In the genomic region with DNA sequence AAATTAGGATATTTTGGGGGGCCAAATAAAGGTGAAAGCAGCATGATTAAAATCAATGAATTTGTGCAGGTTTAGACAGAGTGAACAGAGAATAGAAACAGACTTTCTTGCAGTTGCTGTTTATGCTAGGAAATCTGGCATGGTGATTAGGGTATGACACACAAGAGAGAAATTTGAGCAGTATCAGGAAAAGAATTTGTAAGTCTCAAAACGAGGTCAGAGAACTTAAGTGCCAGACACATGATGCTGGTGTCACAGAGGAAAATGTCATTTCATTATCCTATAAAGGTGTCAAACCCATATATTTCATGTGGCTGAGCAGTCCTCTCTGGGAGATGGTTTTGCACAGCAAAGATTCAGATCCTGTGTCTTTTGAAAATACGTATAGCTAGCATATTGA, we compare ENCODE assay signal across 1 cellular context.
TF ChIP-seq lines count a peak whose summit lies in the region.

No MANE protein-coding gene starts in this region.

TF ChIP-seq in HCT116, 20 proteins besides CTCF, POLR2A, EP300 and RAD21 (continued from another document):
- TF ChIP-seq, protein P1, sequence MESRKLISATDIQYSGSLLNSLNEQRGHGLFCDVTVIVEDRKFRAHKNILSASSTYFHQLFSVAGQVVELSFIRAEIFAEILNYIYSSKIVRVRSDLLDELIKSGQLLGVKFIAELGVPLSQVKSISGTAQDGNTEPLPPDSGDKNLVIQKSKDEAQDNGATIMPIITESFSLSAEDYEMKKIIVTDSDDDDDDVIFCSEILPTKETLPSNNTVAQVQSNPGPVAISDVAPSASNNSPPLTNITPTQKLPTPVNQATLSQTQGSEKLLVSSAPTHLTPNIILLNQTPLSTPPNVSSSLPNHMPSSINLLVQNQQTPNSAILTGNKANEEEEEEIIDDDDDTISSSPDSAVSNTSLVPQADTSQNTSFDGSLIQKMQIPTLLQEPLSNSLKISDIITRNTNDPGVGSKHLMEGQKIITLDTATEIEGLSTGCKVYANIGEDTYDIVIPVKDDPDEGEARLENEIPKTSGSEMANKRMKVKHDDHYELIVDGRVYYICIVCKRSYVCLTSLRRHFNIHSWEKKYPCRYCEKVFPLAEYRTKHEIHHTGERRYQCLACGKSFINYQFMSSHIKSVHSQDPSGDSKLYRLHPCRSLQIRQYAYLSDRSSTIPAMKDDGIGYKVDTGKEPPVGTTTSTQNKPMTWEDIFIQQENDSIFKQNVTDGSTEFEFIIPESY (IDR thresholded peaks at IDR 0.05; ENCODE audit: extremely low read depth, insufficient replicate concordance, low read length), result no peak
- TF ChIP-seq ZFX (IDR thresholded peaks at IDR 0.05), result no peak
- TF ChIP-seq TCF7L2 (IDR thresholded peaks at IDR 0.05; ENCODE audit: borderline replicate concordance, extremely low read depth, insufficient read depth, insufficient read length), result no peak
- TF ChIP-seq YY1 (IDR thresholded peaks at IDR 0.05; ENCODE audit: extremely low read depth, insufficient replicate concordance, low read depth, low read length), result no peak
- TF ChIP-seq POLR2AphosphoS5 (IDR thresholded peaks at IDR 0.05; ENCODE audit: low read depth, low read length), result no peak
